In the genomic region with DNA sequence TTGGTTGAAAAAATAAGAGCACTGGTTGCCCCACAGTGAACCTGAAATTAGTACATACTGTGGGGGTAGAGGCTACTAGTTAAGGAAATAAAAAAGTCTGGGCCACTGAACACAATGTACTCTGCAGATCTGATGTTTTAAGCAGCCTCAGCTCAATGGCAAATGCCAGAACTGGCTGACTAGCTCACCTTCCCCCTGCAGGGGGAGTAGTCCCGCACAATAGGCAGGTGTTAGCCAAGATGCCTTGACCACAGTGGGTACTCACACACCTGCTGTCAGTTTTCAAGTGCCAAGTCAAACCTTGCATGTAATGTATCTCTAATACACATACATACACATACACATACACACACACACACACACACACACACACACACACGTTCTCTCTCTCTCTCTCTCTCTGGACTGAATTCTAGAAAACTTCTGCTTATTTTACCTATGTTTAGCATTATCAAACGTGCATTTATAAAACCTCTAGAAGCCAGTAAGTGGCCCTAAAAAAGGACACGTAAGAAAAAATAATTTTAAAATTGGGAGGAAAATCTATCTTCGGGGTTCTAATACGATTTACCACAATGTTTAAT, we compare ENCODE assay signal across 9 cellular contexts. TPM values are rescaled to one million over a fixed set of nuclear protein-coding genes. Genes with fewer than 3 reads are reported as not detected.
A peak's percentile ranks its signal among the peaks of the same experiment; 100 is the strongest.
DNase-seq lines count a peak whose midpoint lies in the region; ATAC-seq and TF ChIP-seq lines count a peak whose summit lies in the region.
"Had no signal": no experiment of that assay in that cellular context is flagged by ENCODE, and none has a peak within 500 bp of the region (broad histone marks: within the 10 kb centered on the region; RNA-seq: fewer than 3 reads in every experiment).

No MANE protein-coding gene starts in this region.

- no peaks in the 10 kb centered on the region for H3K4me1 ChIP-seq in vagina
- H3K4me1 ChIP-seq: BLaER1 treated with 17β-estradiol and CSF1 and Interleukin-3, amounts not matched to agents 10 nM and 100 nM had no signal

- H3K27me3 ChIP-seq in vagina, result no peaks in the 10 kb centered on the region
- H3K27me3 ChIP-seq: BLaER1 treated with 17β-estradiol and CSF1 and Interleukin-3, amounts not matched to agents 10 nM and 100 nM had no signal

- no peaks in the 10 kb centered on the region for H3K9me3 ChIP-seq in vagina

- H3K36me3 ChIP-seq in vagina, result no peaks in the 10 kb centered on the region
- H3K36me3 ChIP-seq: BLaER1 treated with 17β-estradiol and CSF1 and Interleukin-3, amounts not matched to agents 10 nM and 100 nM had no signal

- no peaks in the 10 kb centered on the region for H3K9me3 Mint-ChIP-seq in stimulated activated naive B cell treated with anti-CD40 and anti-IgM and Interleukin-4, amounts not matched to agents 10 μg/mL and 1 μg/mL and 100 μg/mL, for 72 hours

- H3K4me3 Mint-ChIP-seq in stimulated activated naive B cell treated with anti-CD40 and anti-IgM and Interleukin-4, amounts not matched to agents 10 μg/mL and 1 μg/mL and 100 μg/mL, for 72 hours, result no peak overlapping the region

- H3K27ac Mint-ChIP-seq in stimulated activated naive B cell treated with anti-CD40 and anti-IgM and Interleukin-4, amounts not matched to agents 10 μg/mL and 1 μg/mL and 100 μg/mL, for 72 hours, result no peak overlapping the region

- no peak overlapping the region for H3K27ac ChIP-seq in vagina
- H3K27ac ChIP-seq: BLaER1 treated with 17β-estradiol and CSF1 and Interleukin-3, amounts not matched to agents 10 nM and 100 nM had no signal

- intact Hi-C loops in vagina (cut with DNase I), result no loop called here

- H3K27me3 Mint-ChIP-seq in stimulated activated naive B cell treated with anti-CD40 and anti-IgM and Interleukin-4, amounts not matched to agents 10 μg/mL and 1 μg/mL and 100 μg/mL, for 72 hours, result no peaks in the 10 kb centered on the region

- no peak for TF ChIP-seq CTCF in vagina (IDR thresholded peaks at IDR 0.05)

- no peak for TF ChIP-seq POLR2A in vagina (IDR thresholded peaks at IDR 0.05)

- DNase-seq in NCI-H1436 (lab: John Stamatoyannopoulos, UW), result peak; percentile 68
- DNase-seq in NCI-H1436 treated with DMSO at 0.1 percent for 48 hours (lab: John Stamatoyannopoulos, UW), result no peak
- peak; percentile 24 for DNase-seq in HCEC 1CT
- DNase-seq in NCI-H2107 (lab: John Stamatoyannopoulos, UW), result peak; percentile 10
- peak; percentile 8 for DNase-seq in activated T-cell treated with anti-CD3 and anti-CD28 coated beads for 4 hours
- DNase-seq in iPS-NIHi11 (ENCODE audit: low spot score), result peak; percentile 78
- DNase-seq in stimulated activated naive B cell treated with anti-CD40 and anti-IgM and Interleukin-4, amounts not matched to agents 10 μg/mL and 1 μg/mL and 100 μg/mL, for 72 hours, result no peak
- DNase-seq in vagina (ENCODE audit: extremely low spot score in 2 of 2), result no peak

- H3K36me3 Mint-ChIP-seq in stimulated activated naive B cell treated with anti-CD40 and anti-IgM and Interleukin-4, amounts not matched to agents 10 μg/mL and 1 μg/mL and 100 μg/mL, for 72 hours, result peaks cover 0 to 4% of the 10 kb centered on the region in 2 donors

- H3K4me1 Mint-ChIP-seq in stimulated activated naive B cell treated with anti-CD40 and anti-IgM and Interleukin-4, amounts not matched to agents 10 μg/mL and 1 μg/mL and 100 μg/mL, for 72 hours, result no peaks in the 10 kb centered on the region

- no peak overlapping the region for H3K4me3 ChIP-seq in vagina
- H3K4me3 ChIP-seq: BLaER1 treated with 17β-estradiol and CSF1 and Interleukin-3, amounts not matched to agents 10 nM and 100 nM had no signal

- ATAC-seq in stimulated activated naive B cell treated with anti-CD40 and anti-IgM and Interleukin-4, amounts not matched to agents 10 μg/mL and 1 μg/mL and 100 μg/mL, for 72 hours (replicated peaks), result peak; percentile 62 to 82

RNA-seq across cellular contexts. Expression of gene GMDS, which starts 36.1 kb away (rescaled TPM):
- total RNA-seq in vagina, result 30.2 TPM

Comparison
In these comparisons a context has a peak if more than half of its experiments do, and no peak if none do; other contexts are left out.
1. DNase-seq: peak in NCI-H1436 (single experiment), HCEC 1CT (single experiment), NCI-H2107 (single experiment), activated T-cell treated with anti-CD3 and anti-CD28 coated beads for 4 hours (single experiment) and iPS-NIHi11 (single experiment); none in NCI-H1436 treated with DMSO at 0.1 percent for 48 hours (single experiment), stimulated activated naive B cell treated with anti-CD40 and anti-IgM and Interleukin-4, amounts not matched to agents 10 μg/mL and 1 μg/mL and 100 μg/mL, for 72 hours (single experiment) and vagina (0 of 2).